ENCODE assay signal across 8 cellular contexts in genomic region chr10:70169011-70169410, GRCh38. TPM values are rescaled to one million over a fixed set of nuclear protein-coding genes. Genes with fewer than 3 reads are reported as not detected.
DNase-seq lines count a peak whose midpoint lies in the region; ATAC-seq and TF ChIP-seq lines count a peak whose summit lies in the region.

No MANE protein-coding gene starts in this region.

- ATAC-seq in activated T-cell treated with anti-CD3 and anti-CD28 coated beads, Interleukin-2, amount 50 U/mL, for 72 hours (replicated peaks in 1 of 2), result no peak
- no peak for ATAC-seq in activated naive CD8-positive, alpha-beta T cell treated with anti-CD3 and anti-CD28 coated beads, Interleukin-2, amount 50 U/mL, for 24 hours
- no peak for ATAC-seq in left lung

- intact Hi-C loops in left lung (cut with DNase I) (no loop called here), tibial artery (cut with DNase I; ENCODE audit: low total_unique reads) (no loop called here)

- H3K27me3 ChIP-seq in left lung (no peaks in the 10 kb centered on the region), tibial artery (no peaks in the 10 kb centered on the region)

- peaks cover 10 to 63% of the 10 kb centered on the region in 2 donors for H3K4me1 ChIP-seq in left lung
- peaks cover 0 to 55% (median 28%) of the 10 kb centered on the region in 4 donors for H3K4me1 ChIP-seq in tibial artery

- peak overlapping the region; percentile 49 to 78 for H3K4me3 ChIP-seq in left lung
- H3K4me3 ChIP-seq in tibial artery, result peak overlapping the region; percentile 70 to 87

- peak overlapping the region; percentile 91 to 99 for H3K4me3 Mint-ChIP-seq in activated T-cell treated with anti-CD3 and anti-CD28 coated beads, Interleukin-2, amount 50 U/mL, for 72 hours
- H3K4me3 Mint-ChIP-seq in activated naive CD8-positive, alpha-beta T cell treated with anti-CD3 and anti-CD28 coated beads, Interleukin-2, amount 50 U/mL, for 24 hours, result peak overlapping the region; percentile 95

- no peak for DNase-seq in activated T-cell treated with anti-CD3 and anti-CD28 coated beads, Interleukin-2, amount 50 U/mL, for 72 hours
- no peak for DNase-seq in activated T-cell treated with anti-CD3 and anti-CD28 coated beads for 4 hours
- no peak for DNase-seq in activated naive CD8-positive, alpha-beta T cell treated with anti-CD3 and anti-CD28 coated beads, Interleukin-2, amount 50 U/mL, for 24 hours
- no peak for DNase-seq in left lung
- no peak for DNase-seq in tibial artery
- DNase-seq in NCI-H526 treated with DMSO at 0.1 percent for 48 hours (lab: John Stamatoyannopoulos, UW), result no peak
- no peak for DNase-seq in effector CD8-positive, alpha-beta T cell (lab: John Stamatoyannopoulos, UW)
- DNase-seq in cerebellar nuclear complex (lab: John Stamatoyannopoulos, UW), result no peak

- peaks cover 0 to 33% of the 10 kb centered on the region in 2 donors for H3K36me3 ChIP-seq in left lung
- no peaks in the 10 kb centered on the region for H3K36me3 ChIP-seq in tibial artery

- peak overlapping the region; percentile 98 for H3K27ac Mint-ChIP-seq in activated T-cell treated with anti-CD3 and anti-CD28 coated beads, Interleukin-2, amount 50 U/mL, for 72 hours
- peak overlapping the region; percentile 93 for H3K27ac Mint-ChIP-seq in activated naive CD8-positive, alpha-beta T cell treated with anti-CD3 and anti-CD28 coated beads, Interleukin-2, amount 50 U/mL, for 24 hours

- H3K4me1 Mint-ChIP-seq in activated T-cell treated with anti-CD3 and anti-CD28 coated beads, Interleukin-2, amount 50 U/mL, for 72 hours (ENCODE audit: low read depth), result peaks cover 81% of the 10 kb centered on the region
- H3K4me1 Mint-ChIP-seq in activated naive CD8-positive, alpha-beta T cell treated with anti-CD3 and anti-CD28 coated beads, Interleukin-2, amount 50 U/mL, for 24 hours, result peaks cover 67% of the 10 kb centered on the region

- no peaks in the 10 kb centered on the region for H3K27me3 Mint-ChIP-seq in activated T-cell treated with anti-CD3 and anti-CD28 coated beads, Interleukin-2, amount 50 U/mL, for 72 hours (ENCODE audit: low read depth)
- no peaks in the 10 kb centered on the region for H3K27me3 Mint-ChIP-seq in activated naive CD8-positive, alpha-beta T cell treated with anti-CD3 and anti-CD28 coated beads, Interleukin-2, amount 50 U/mL, for 24 hours

- peaks cover 8 to 21% of the 10 kb centered on the region in 2 donors for H3K36me3 Mint-ChIP-seq in activated T-cell treated with anti-CD3 and anti-CD28 coated beads, Interleukin-2, amount 50 U/mL, for 72 hours (ENCODE audit: insufficient read depth in 2 of 2)
- H3K36me3 Mint-ChIP-seq in activated naive CD8-positive, alpha-beta T cell treated with anti-CD3 and anti-CD28 coated beads, Interleukin-2, amount 50 U/mL, for 24 hours (ENCODE audit: low read depth), result peaks cover 30% of the 10 kb centered on the region

- H3K9me3 ChIP-seq in left lung, result no peaks in the 10 kb centered on the region
- H3K9me3 ChIP-seq in tibial artery, result no peaks in the 10 kb centered on the region

- no peaks in the 10 kb centered on the region for H3K9me3 Mint-ChIP-seq in activated T-cell treated with anti-CD3 and anti-CD28 coated beads, Interleukin-2, amount 50 U/mL, for 72 hours
- H3K9me3 Mint-ChIP-seq in activated naive CD8-positive, alpha-beta T cell treated with anti-CD3 and anti-CD28 coated beads, Interleukin-2, amount 50 U/mL, for 24 hours, result no peaks in the 10 kb centered on the region

- peak overlapping the region; percentile 91 to 93 for H3K27ac ChIP-seq in left lung
- H3K27ac ChIP-seq in tibial artery, result peak overlapping the region; percentile 91 to 94

- no peak for TF ChIP-seq CTCF in left lung (IDR thresholded peaks at IDR 0.05)
- no peak for TF ChIP-seq CTCF in tibial artery (IDR thresholded peaks at IDR 0.05)

RNA-seq across cellular contexts. Expression of gene SAR1A, which starts 1.3 kb away (rescaled TPM):
- 10 to 100 TPM; 87.8 to 97.1 TPM for total RNA-seq in activated T-cell treated with anti-CD3 and anti-CD28 coated beads, Interleukin-2, amount 50 U/mL, for 72 hours
- 100 to 1,000 TPM; 165 to 219 TPM for total RNA-seq in left lung

RNA-seq across cellular contexts. Expression of gene TYSND1, which starts 22.5 kb away (rescaled TPM):
- 10 to 100 TPM; 11.8 to 13.8 TPM for total RNA-seq in activated T-cell treated with anti-CD3 and anti-CD28 coated beads, Interleukin-2, amount 50 U/mL, for 72 hours
- total RNA-seq in left lung, result 10 to 100 TPM; 11.3 to 14.5 TPM

RNA-seq across cellular contexts. Expression of gene AIFM2, which starts 36.4 kb away (rescaled TPM):
- 1 to 10 TPM; 6.4 to 7.2 TPM for total RNA-seq in activated T-cell treated with anti-CD3 and anti-CD28 coated beads, Interleukin-2, amount 50 U/mL, for 72 hours
- 10 to 100 TPM; 16.1 to 17.5 TPM for total RNA-seq in left lung
